8 cellular contexts compared by ENCODE assay signal in the genomic region with DNA sequence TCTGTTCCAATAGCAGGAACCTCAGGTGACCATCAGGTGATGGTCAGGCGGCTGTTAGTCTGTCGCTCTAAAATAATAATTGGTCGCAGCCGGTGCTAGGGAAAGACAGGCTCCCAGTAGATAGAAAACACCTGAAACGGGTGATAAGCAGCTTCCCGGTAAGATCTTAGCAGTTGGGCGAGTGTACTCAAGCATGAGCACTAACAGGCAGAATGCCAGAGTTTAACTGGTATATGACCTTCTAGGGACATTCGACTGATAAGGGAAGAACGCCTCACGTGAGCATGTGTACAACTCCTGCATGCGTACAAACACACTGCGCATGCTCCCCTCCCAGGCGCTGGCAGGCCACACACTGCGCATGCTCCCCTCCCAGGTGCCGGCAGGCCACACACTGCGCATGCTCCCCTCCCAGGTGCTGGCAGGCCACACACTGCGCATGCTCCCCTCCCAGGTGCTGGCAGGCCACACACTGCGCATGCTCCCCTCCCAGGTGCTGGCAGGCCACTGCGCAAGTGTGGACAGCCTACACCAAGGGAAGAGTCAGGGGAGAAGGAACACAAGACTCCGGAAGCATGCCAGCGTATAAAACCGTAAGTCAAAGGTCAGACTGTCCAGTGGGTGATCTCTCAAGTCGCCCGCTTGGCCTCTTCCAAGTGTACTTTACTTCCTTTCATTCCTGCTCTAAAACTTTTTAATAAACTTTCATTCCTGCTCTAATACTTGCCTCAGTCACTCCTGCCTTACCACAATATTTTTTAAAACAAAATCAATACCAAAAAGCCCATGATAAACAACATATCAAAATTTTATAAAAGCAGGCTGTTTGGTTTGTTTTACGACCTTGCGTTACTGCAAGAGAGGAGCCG. TPM values are rescaled to one million over a fixed set of nuclear protein-coding genes. Genes with fewer than 3 reads are reported as not detected.
DNase-seq lines count a peak whose midpoint lies in the region; ATAC-seq, FAIRE-seq and TF ChIP-seq lines count a peak whose summit lies in the region.

No MANE protein-coding gene starts in this region.

- no peaks in the 10 kb centered on the region for H3K4me1 Mint-ChIP-seq in CD14-positive monocyte
- H3K4me1 Mint-ChIP-seq in activated CD4-positive, alpha-beta memory T cell treated with anti-CD3 and anti-CD28 coated beads for 36 hours (ENCODE audit: low read depth), result no peaks in the 10 kb centered on the region

- no peaks in the 10 kb centered on the region for H3K9me3 ChIP-seq in neutrophil

- peaks cover 0 to 5% of the 10 kb centered on the region in 2 experiments for H3K4me1 ChIP-seq in neutrophil (ENCODE audit: control insufficient read depth in 1 of 2, insufficient read depth in 1 of 2, low read depth in 1 of 2, low read length in 1 of 2)

- H3K27ac ChIP-seq in neutrophil, result peak overlapping the region; percentile 17

- intact Hi-C loops in CD14-positive monocyte (cut with micrococcal nuclease), result no loop called here
- intact Hi-C loops in activated CD4-positive, alpha-beta memory T cell treated with anti-CD3 and anti-CD28 coated beads for 36 hours (cut with micrococcal nuclease), result no loop called here

- TF ChIP-seq CTCF in CD14-positive monocyte (IDR thresholded peaks at IDR 0.05), result no peak
- no peak for TF ChIP-seq CTCF in neutrophil (IDR thresholded peaks at IDR 0.05)

- FAIRE-seq in frontal cortex (lab: Jason Lieb, UNC), result no peak

- no peak overlapping the region for H3K4me3 ChIP-seq in neutrophil (ENCODE audit: low read depth in 1 of 2, low read length in 1 of 2)

- POLR2A ChIA-PET in activated CD4-positive, alpha-beta memory T cell treated with anti-CD3 and anti-CD28 coated beads for 36 hours (lab: Charles Lee), result no interaction called here

- peak overlapping the region; percentile 26 to 60 for H3K4me3 Mint-ChIP-seq in CD14-positive monocyte
- H3K4me3 Mint-ChIP-seq in activated CD4-positive, alpha-beta memory T cell treated with anti-CD3 and anti-CD28 coated beads for 36 hours, result peak overlapping the region; percentile 52

- H3K36me3 ChIP-seq in neutrophil, result no peaks in the 10 kb centered on the region

- peak overlapping the region in 3 of 7 donors; percentile 66 to 87 (median 79) for H3K27ac Mint-ChIP-seq in CD14-positive monocyte
- H3K27ac Mint-ChIP-seq in activated CD4-positive, alpha-beta memory T cell treated with anti-CD3 and anti-CD28 coated beads for 36 hours, result no peak overlapping the region

- no peaks in the 10 kb centered on the region for H3K27me3 ChIP-seq in neutrophil

- no peak for ATAC-seq in HG03520 (IDR thresholded peaks at IDR 0.05; ENCODE audit: unreplicated experiment)

- TF ChIP-seq POLR2A in erythroblast (IDR thresholded peaks at IDR 0.05; ENCODE audit: low read length), result no peak

- H3K9me3 Mint-ChIP-seq in CD14-positive monocyte, result peaks cover 0 to 8% (median 0%) of the 10 kb centered on the region in 7 donors
- H3K9me3 Mint-ChIP-seq in activated CD4-positive, alpha-beta memory T cell treated with anti-CD3 and anti-CD28 coated beads for 36 hours, result no peaks in the 10 kb centered on the region

- CTCF ChIA-PET in activated CD4-positive, alpha-beta memory T cell treated with anti-CD3 and anti-CD28 coated beads for 36 hours (lab: Charles Lee), result interaction anchor here (1.2 kb wide), 1 partner anchor 11 kb away, joined by 4 read pairs; no protein-coding TSS in a partner anchor

- H3K36me3 Mint-ChIP-seq in CD14-positive monocyte, result peaks cover 0 to 2% of the 10 kb centered on the region in 2 donors
- H3K36me3 Mint-ChIP-seq in activated CD4-positive, alpha-beta memory T cell treated with anti-CD3 and anti-CD28 coated beads for 36 hours, result no peaks in the 10 kb centered on the region

- peaks cover 1 to 4% (median 2%) of the 10 kb centered on the region in 3 donors for H3K27me3 Mint-ChIP-seq in CD14-positive monocyte (ENCODE audit: low read depth in 3 of 3)
- H3K27me3 Mint-ChIP-seq in activated CD4-positive, alpha-beta memory T cell treated with anti-CD3 and anti-CD28 coated beads for 36 hours, result peaks cover 2% of the 10 kb centered on the region

- DNase-seq in CD14-positive monocyte (ENCODE audit: low spot score) (peak; percentile 70), NCI-H1092 treated with DMSO at 0.1 percent for 48 hours (lab: John Stamatoyannopoulos, UW) (peak; percentile 23), erythroblast (lab: John Stamatoyannopoulos, UW) (peak; percentile 85 to 90), frontal cortex (ENCODE audit: low spot score in 2 of 2) (no peak)
- peak; percentile 58 for DNase-seq in activated CD4-positive, alpha-beta memory T cell treated with anti-CD3 and anti-CD28 coated beads for 36 hours
- no peak for DNase-seq in effector CD4-positive, alpha-beta T cell

RNA-seq across cellular contexts. Expression of a gene that starts 24.5 kb away (rescaled TPM):
- not detected for polyA plus RNA-seq in CD14-positive monocyte
- total RNA-seq in activated CD4-positive, alpha-beta memory T cell treated with anti-CD3 and anti-CD28 coated beads for 36 hours, result under 1 TPM in 1 of 2 experiments, not detected in 1; 0.46 TPM
- total RNA-seq in frontal cortex, result not detected

RNA-seq across cellular contexts. Expression of a gene that starts 36.1 kb away (rescaled TPM):
- polyA plus RNA-seq in CD14-positive monocyte, result not detected
- under 1 TPM; 0.07 to 0.10 TPM for total RNA-seq in activated CD4-positive, alpha-beta memory T cell treated with anti-CD3 and anti-CD28 coated beads for 36 hours
- under 0.01 TPM for total RNA-seq in frontal cortex

Comparison
In these comparisons a context has a peak if more than half of its experiments do, and no peak if none do; other contexts are left out.
1. DNase-seq: peak in CD14-positive monocyte (single experiment), NCI-H1092 treated with DMSO at 0.1 percent for 48 hours (single experiment), activated CD4-positive, alpha-beta memory T cell treated with anti-CD3 and anti-CD28 coated beads for 36 hours (single experiment) and erythroblast (2 of 2); none in frontal cortex (0 of 2) and effector CD4-positive, alpha-beta T cell (single experiment).